In the genomic region with DNA sequence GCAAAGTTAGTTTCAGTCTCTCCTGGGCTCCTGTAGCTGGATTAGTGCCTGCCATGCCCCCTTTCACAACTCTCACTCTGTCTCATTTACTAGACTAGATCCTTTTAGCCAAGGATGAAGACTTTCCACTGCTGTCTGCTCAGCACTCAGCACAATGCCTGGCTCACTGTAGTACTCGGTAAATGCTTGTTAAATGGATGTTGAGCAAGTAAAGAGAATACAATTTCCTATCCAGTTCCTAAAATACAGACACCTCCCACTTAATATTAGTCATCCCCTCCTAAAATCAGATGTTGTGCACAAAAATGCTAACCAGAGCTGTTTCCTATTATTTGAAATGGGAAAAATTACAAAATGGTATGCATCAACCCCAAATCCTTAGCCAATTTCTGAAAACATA, we compare ENCODE assay signal across 31 cellular contexts.
"Had no signal": no experiment of that assay in that cellular context is flagged by ENCODE, and none has a peak within 500 bp of the region (broad histone marks: within the 10 kb centered on the region; RNA-seq: fewer than 3 reads in every experiment).

No MANE protein-coding gene starts in this region.

- H3K9me3 ChIP-seq: ascending aorta, body of pancreas had no signal

- ATAC-seq: activated naive CD4-positive, alpha-beta T cell treated with anti-CD3 and anti-CD28 coated beads, Interleukin-2, amount 50 U/mL, for 72 hours; activated naive CD8-positive, alpha-beta T cell treated with anti-CD3 and anti-CD28 coated beads, Interleukin-2, amount 50 U/mL, for 24 hours; activated T-cell treated with anti-CD3 and anti-CD28 coated beads, Interleukin-2, amount 50 U/mL, for 4 hours; body of pancreas; Panc1; T-cell had no signal

- H3K27me3 ChIP-seq: ascending aorta, body of pancreas, cardiac muscle cell had no signal

- H3K36me3 Mint-ChIP-seq: activated CD4-positive, alpha-beta memory T cell treated with anti-CD3 and anti-CD28 coated beads for 36 hours; activated naive CD4-positive, alpha-beta T cell treated with anti-CD3 and anti-CD28 coated beads, Interleukin-2, amount 50 U/mL, for 72 hours; T-cell had no signal

- H3K9me3 Mint-ChIP-seq: activated CD4-positive, alpha-beta memory T cell treated with anti-CD3 and anti-CD28 coated beads for 36 hours; activated CD4-positive, alpha-beta T cell treated with anti-CD3 and anti-CD28 coated beads, Interleukin-2, amount 10 ng/mL, durations not matched to agents 7 days and 5 days; activated naive CD4-positive, alpha-beta T cell treated with anti-CD3 and anti-CD28 coated beads, Interleukin-2, amount 50 U/mL, for 72 hours; activated naive CD8-positive, alpha-beta T cell treated with anti-CD3 and anti-CD28 coated beads, Interleukin-2, amount 50 U/mL, for 24 hours; activated T-cell treated with anti-CD3 and anti-CD28 coated beads, Interleukin-2, amount 50 U/mL, for 4 hours; IgD-negative memory B cell; T-cell had no signal

- H3K36me3 ChIP-seq: ascending aorta, cardiac muscle cell had no signal

- H3K4me1 ChIP-seq: ascending aorta had no signal

- DNase-seq: activated CD4-positive, alpha-beta memory T cell treated with anti-CD3 and anti-CD28 coated beads for 36 hours; activated CD4-positive, alpha-beta T cell treated with anti-CD3 and anti-CD28 coated beads, Interleukin-2, amount 10 ng/mL, durations not matched to agents 7 days and 5 days; activated CD4-positive, CD25-positive, alpha-beta regulatory T cell; activated CD8-positive, alpha-beta memory T cell treated with anti-CD3 and anti-CD28 coated beads for 24 hours; activated effector memory CD4-positive, alpha-beta T cell treated with anti-CD3 and anti-CD28 coated beads, Interleukin-2, amount 50 U/mL, for 16 hours; activated naive CD4-positive, alpha-beta T cell treated with Interleukin-2 at 50 U/mL for 16 hours; activated naive CD8-positive, alpha-beta T cell treated with anti-CD3 and anti-CD28 coated beads, Interleukin-2, amount 50 U/mL, for 24 hours; activated T-cell treated with anti-CD3 and anti-CD28 coated beads, Interleukin-2, amount 50 U/mL, for 4 hours; amniotic stem cell; body of pancreas; KG1; NCI-H1092; NCI-H1417; NCI-H1694; NCI-H2029; NCI-H2107; NCI-H2171 treated with DMSO at 0.1 percent for 48 hours; NCI-H226; NCI-H526; NCI-H82; OCI-M1; SIG-M5; T-cell; T-helper 2 cell; T1000 had no signal

- H3K4me3 ChIP-seq: ascending aorta, body of pancreas, cardiac muscle cell had no signal

- H3K4me3 Mint-ChIP-seq: activated CD4-positive, alpha-beta memory T cell treated with anti-CD3 and anti-CD28 coated beads for 36 hours; activated CD4-positive, alpha-beta T cell treated with anti-CD3 and anti-CD28 coated beads, Interleukin-2, amount 10 ng/mL, durations not matched to agents 7 days and 5 days; activated naive CD8-positive, alpha-beta T cell treated with anti-CD3 and anti-CD28 coated beads, Interleukin-2, amount 50 U/mL, for 24 hours; activated T-cell treated with anti-CD3 and anti-CD28 coated beads, Interleukin-2, amount 50 U/mL, for 4 hours; IgD-negative memory B cell; T-cell had no signal

- H3K27ac Mint-ChIP-seq: activated CD4-positive, alpha-beta memory T cell treated with anti-CD3 and anti-CD28 coated beads for 36 hours; activated CD4-positive, alpha-beta T cell treated with anti-CD3 and anti-CD28 coated beads, Interleukin-2, amount 10 ng/mL, durations not matched to agents 7 days and 5 days; activated naive CD4-positive, alpha-beta T cell treated with anti-CD3 and anti-CD28 coated beads, Interleukin-2, amount 50 U/mL, for 72 hours; activated naive CD8-positive, alpha-beta T cell treated with anti-CD3 and anti-CD28 coated beads, Interleukin-2, amount 50 U/mL, for 24 hours; T-cell had no signal

- H3K4me1 Mint-ChIP-seq: activated CD4-positive, alpha-beta T cell treated with anti-CD3 and anti-CD28 coated beads, Interleukin-2, amount 10 ng/mL, durations not matched to agents 7 days and 5 days; activated naive CD8-positive, alpha-beta T cell treated with anti-CD3 and anti-CD28 coated beads, Interleukin-2, amount 50 U/mL, for 24 hours; IgD-negative memory B cell; T-cell had no signal

- H3K27ac ChIP-seq: ascending aorta, body of pancreas, cardiac muscle cell, VCaP had no signal
